ENCODE assay signal across 8 cellular contexts in the genomic region with DNA sequence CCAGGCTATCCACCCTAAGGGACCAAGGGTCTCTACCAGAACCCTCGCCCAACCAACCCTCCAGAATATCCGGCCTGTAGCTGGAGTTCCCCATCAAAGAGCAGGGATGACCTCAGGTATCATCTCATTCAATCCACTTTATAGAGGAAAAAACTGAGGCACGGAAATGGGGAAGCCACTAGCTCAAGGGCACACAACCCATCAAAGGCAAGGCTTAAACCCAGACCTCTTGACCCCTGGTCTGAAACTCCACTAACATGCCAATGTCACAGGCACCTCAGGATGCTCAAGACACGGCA. TPM values are rescaled to one million over a fixed set of nuclear protein-coding genes. Genes with fewer than 3 reads are reported as not detected.
A peak's percentile ranks its signal among the peaks of the same experiment; 100 is the strongest.
DNase-seq lines count a peak whose midpoint lies in the region; ATAC-seq, FAIRE-seq and TF ChIP-seq lines count a peak whose summit lies in the region.

No MANE protein-coding gene starts in this region.

- H3K4me1 ChIP-seq in HepG2 (ENCODE audit: insufficient read depth, low read length) = peaks cover 45% of the 10 kb centered on the region
- peaks cover 36% of the 10 kb centered on the region for H3K4me1 ChIP-seq in thymus (ENCODE audit: control insufficient read depth, insufficient read depth, low read length)

- H3K79me2 ChIP-seq in HepG2 (ENCODE audit: insufficient read depth, low read length) = peaks cover 37% of the 10 kb centered on the region

- peak overlapping the region; percentile 91 for H3K4me2 ChIP-seq in HepG2 (ENCODE audit: low read depth, low read length)

- no peak for FAIRE-seq in HepG2 (lab: Jason Lieb, UNC)

- H3K9ac ChIP-seq in HepG2 (ENCODE audit: insufficient read depth, low read depth, low read length) = peak overlapping the region; percentile 75

- H3K27ac ChIP-seq in angular gyrus (ENCODE audit: low read depth, low read length) = peak overlapping the region; percentile 53
- H3K27ac ChIP-seq in HepG2 (ENCODE audit: extremely low read length, insufficient read depth, low read length) = no peak overlapping the region
- H3K27ac ChIP-seq in thymus (ENCODE audit: low read depth) = peak overlapping the region; percentile 36

- in situ Hi-C loops in HepG2 (cut with HindIII; ENCODE audit: extremely low pct_ligation_motif_present, low pct_unique_long_range_greater_than_20kb) = no loop called here

- H3K4me1 Mint-ChIP-seq in activated CD4-positive, alpha-beta T cell treated with anti-CD3 and anti-CD28 coated beads, Interleukin-2, amount 10 ng/mL, durations not matched to agents 24 days and 14 days = peaks cover 52% of the 10 kb centered on the region

- POLR2A ChIA-PET in HepG2 (lab: Yijun Ruan, JAX) = interaction anchor here (1.2 to 4.7 kb wide), 4 partner anchors 12 to 33 kb away, joined by 3 to 94 read pairs (median 9); a partner anchor contains a TSS

- BruUV-seq in HepG2 (replicated peaks; lab: Mats Ljungman, UMichigan) = no TSS peak

- H3K27me3 Mint-ChIP-seq in activated CD4-positive, alpha-beta T cell treated with anti-CD3 and anti-CD28 coated beads, Interleukin-2, amount 10 ng/mL, durations not matched to agents 24 days and 14 days = peaks cover 4% of the 10 kb centered on the region

- H3K27ac Mint-ChIP-seq in activated CD4-positive, alpha-beta T cell treated with anti-CD3 and anti-CD28 coated beads, Interleukin-2, amount 10 ng/mL, durations not matched to agents 24 days and 14 days = peak overlapping the region; percentile 74

- CTCF ChIA-PET in HepG2 (lab: Yijun Ruan, JAX; ENCODE audit: low intra/inter-chr PET ratio, low total read pairs) = interaction anchor here (1.4 kb wide), 1 partner anchor 40 kb away, joined by 3 read pairs; no protein-coding TSS in a partner anchor

- H3K27me3 ChIP-seq in HepG2 (ENCODE audit: control insufficient read depth in 1 of 2, insufficient read depth in 2 of 2, low read length in 2 of 2) = no peaks in the 10 kb centered on the region; a peak in 1 of 5 replicates
- H3K27me3 ChIP-seq in thymus (ENCODE audit: control insufficient read depth, insufficient read depth) = no peaks in the 10 kb centered on the region

- no peak for DNase-seq in activated CD4-positive, alpha-beta T cell treated with anti-CD3 and anti-CD28 coated beads, Interleukin-2, amount 10 ng/mL, durations not matched to agents 24 days and 14 days
- DNase-seq in activated CD4-positive, alpha-beta T cell treated with anti-CD3 and anti-CD28 coated beads, Interleukin-2, amount 50 U/mL, for 4 hours = no peak
- DNase-seq in HepG2 (ENCODE audit: low spot score) (no peak), hepatic stellate cell (ENCODE audit: low spot score) (no peak), DMS53 treated with DMSO at 0.1 percent for 48 hours (lab: John Stamatoyannopoulos, UW; ENCODE audit: unreplicated experiment) (no peak), glomerular visceral epithelial cell (ENCODE audit: extremely low spot score) (no peak)

- H3K9me3 Mint-ChIP-seq in activated CD4-positive, alpha-beta T cell treated with anti-CD3 and anti-CD28 coated beads, Interleukin-2, amount 10 ng/mL, durations not matched to agents 24 days and 14 days = no peaks in the 10 kb centered on the region

- peaks cover 20% of the 10 kb centered on the region; the same call in 1 of the 2 replicates for H4K20me1 ChIP-seq in HepG2 (ENCODE audit: insufficient read depth, low read length)

- H2AFZ ChIP-seq in HepG2 (ENCODE audit: low read length) = no peak overlapping the region

- intact Hi-C loops in activated CD4-positive, alpha-beta T cell treated with anti-CD3 and anti-CD28 coated beads, Interleukin-2, amount 10 ng/mL, durations not matched to agents 24 days and 14 days (cut with micrococcal nuclease) = no loop called here
- intact Hi-C loops in HepG2 (cut with micrococcal nuclease; ENCODE audit: unreplicated experiment) = no loop called here

- ATAC-seq in HepG2 = no peak

- TF ChIP-seq RAD21 in HepG2 (CRISPR knock-in tag; IDR thresholded peaks at IDR 0.05) = no peak

- H3K36me3 Mint-ChIP-seq in activated CD4-positive, alpha-beta T cell treated with anti-CD3 and anti-CD28 coated beads, Interleukin-2, amount 10 ng/mL, durations not matched to agents 24 days and 14 days (ENCODE audit: low read depth) = peaks cover 35% of the 10 kb centered on the region

- TF ChIP-seq CTCF in HepG2 (CRISPR knock-in tag; IDR thresholded peaks at IDR 0.05) = no peak

- H3K9me3 ChIP-seq in HepG2 (ENCODE audit: low read length) = no peaks in the 10 kb centered on the region
- H3K9me3 ChIP-seq in thymus (ENCODE audit: control insufficient read depth) = no peaks in the 10 kb centered on the region

- H3K4me3 Mint-ChIP-seq in activated CD4-positive, alpha-beta T cell treated with anti-CD3 and anti-CD28 coated beads, Interleukin-2, amount 10 ng/mL, durations not matched to agents 24 days and 14 days = peak overlapping the region; percentile 90

- TF ChIP-seq EP300 in HepG2 (IDR thresholded peaks at IDR 0.05; ENCODE audit: low read depth in 2 of 2, low read length in 2 of 2) (no peak), HepG2 (CRISPR knock-in tag; IDR thresholded peaks at IDR 0.05; ENCODE audit: borderline replicate concordance) (no peak)

- WGBS in HepG2 (ENCODE audit: low lambda C conversion rate) = 17% methylated on average over 3 of the region's 4 CpGs
- WGBS in thymus = 10% methylated on average over 4 of the region's 4 CpGs

- peaks cover 8 to 16% of the 10 kb centered on the region in 2 experiments; a peak in 3 of 5 replicates for H3K36me3 ChIP-seq in HepG2 (replicated peaks in 1 of 2; ENCODE audit: control insufficient read depth in 1 of 2, insufficient read depth in 2 of 2, low read length in 2 of 2)
- peaks cover 23% of the 10 kb centered on the region for H3K36me3 ChIP-seq in thymus (ENCODE audit: control insufficient read depth, insufficient read depth)

- H3K4me3 ChIP-seq in HepG2 (replicated peaks in 1 of 3; ENCODE audit: insufficient read depth in 1 of 3, low read depth in 2 of 3, low read length in 3 of 3) = peak overlapping the region; percentile 80 to 90 (median 86)
- peak overlapping the region; percentile 83 for H3K4me3 ChIP-seq in thymus (ENCODE audit: low read length)

- TF ChIP-seq POLR2A in HepG2 (IDR thresholded peaks at IDR 0.05; ENCODE audit: insufficient read depth in 1 of 2, low read depth in 2 of 2, low read length in 2 of 2) = no peak

RNA-seq across cellular contexts. Expression of a gene that starts 1.6 kb away (rescaled TPM):
- total RNA-seq in activated CD4-positive, alpha-beta T cell treated with anti-CD3 and anti-CD28 coated beads, Interleukin-2, amount 10 ng/mL, durations not matched to agents 24 days and 14 days = 68.9 TPM in 2 replicates
- 20.8 and 24.8 TPM in 2 replicates for total RNA-seq in HepG2 (2016; rRNA removed; fragmentation: Illumina TruSeq; extraction: Trizol)
- 8.6 and 8.9 TPM in 2 replicates for total RNA-seq in HepG2 (2016; cell fraction: cytosol; rRNA removed; fragmentation: Illumina TruSeq; extraction: Trizol; ENCODE audit: low read depth)
- total RNA-seq in HepG2 (2016; cell fraction: insoluble cytoplasmic fraction; rRNA removed; fragmentation: Illumina TruSeq; extraction: Trizol) = 16.6 and 24.3 TPM in 2 replicates
- 26.7 and 28.1 TPM in 2 replicates for total RNA-seq in HepG2 (2016; cell fraction: membrane; rRNA removed; fragmentation: Illumina TruSeq; extraction: Trizol)
- total RNA-seq in HepG2 (2016; cell fraction: nucleus; rRNA removed; fragmentation: Illumina TruSeq; extraction: Trizol) = 15.5 and 19.2 TPM in 2 replicates
- polyA plus RNA-seq in HepG2 (2011; rRNA removed) (15.7 and 16.4 TPM in 2 replicates), thymus (25.0 TPM)
- 18.9 and 22.7 TPM in 2 replicates for polyA plus RNA-seq in HepG2 (2011; cell fraction: cytosol; rRNA removed)
- polyA plus RNA-seq in HepG2 (2011; cell fraction: nucleus; rRNA removed) = 33.2 and 34.9 TPM in 2 replicates
- 25.6 and 28.2 TPM in 2 replicates for polyA plus RNA-seq in HepG2 (2012)
- polyA plus RNA-seq in HepG2 (2016; cell fraction: cytosol; fragmentation: Illumina TruSeq; extraction: Trizol; ENCODE audit: low read depth) = 8.5 and 9.1 TPM in 2 replicates
- polyA plus RNA-seq in HepG2 (2016; cell fraction: insoluble cytoplasmic fraction; fragmentation: Illumina TruSeq; extraction: Trizol; ENCODE audit: low read depth) = 22.6 and 31.2 TPM in 2 replicates
- polyA plus RNA-seq in HepG2 (2016; cell fraction: membrane; fragmentation: Illumina TruSeq; extraction: Trizol; ENCODE audit: low read depth) = 21.4 and 25.0 TPM in 2 replicates
- polyA plus RNA-seq in HepG2 (2016; cell fraction: nucleus; fragmentation: Illumina TruSeq; extraction: Trizol; ENCODE audit: insufficient read depth, low read depth) = 36.3 and 37.8 TPM in 2 replicates
- 31.9 and 51.8 TPM in 2 replicates for polyA minus RNA-seq in HepG2 (2011; rRNA and poly(A)+ RNA removed; ENCODE audit: low replicate concordance)
- 20.0 and 23.4 TPM in 2 replicates for polyA minus RNA-seq in HepG2 (2011; cell fraction: cytosol; rRNA and poly(A)+ RNA removed)
- polyA minus RNA-seq in HepG2 (2011; cell fraction: nucleus; rRNA and poly(A)+ RNA removed) = 15.0 and 15.1 TPM in 2 replicates

RNA-seq across cellular contexts. Expression of a gene that starts 5.9 kb away (rescaled TPM):
- total RNA-seq in activated CD4-positive, alpha-beta T cell treated with anti-CD3 and anti-CD28 coated beads, Interleukin-2, amount 10 ng/mL, durations not matched to agents 24 days and 14 days = 1.0 and 1.3 TPM in 2 replicates
- not detected in 2 replicates for total RNA-seq in HepG2 (2016; rRNA removed; fragmentation: Illumina TruSeq; extraction: Trizol)
- not detected in 2 replicates for total RNA-seq in HepG2 (2016; cell fraction: cytosol; rRNA removed; fragmentation: Illumina TruSeq; extraction: Trizol; ENCODE audit: low read depth)
- not detected in 2 replicates for total RNA-seq in HepG2 (2016; cell fraction: insoluble cytoplasmic fraction; rRNA removed; fragmentation: Illumina TruSeq; extraction: Trizol)
- 0.62 TPM in 1 of 2 replicates, not detected in the other for total RNA-seq in HepG2 (2016; cell fraction: membrane; rRNA removed; fragmentation: Illumina TruSeq; extraction: Trizol)
- not detected in 2 replicates for total RNA-seq in HepG2 (2016; cell fraction: nucleus; rRNA removed; fragmentation: Illumina TruSeq; extraction: Trizol)
- not detected in 2 replicates for polyA plus RNA-seq in HepG2 (2011; rRNA removed)
- not detected in 2 replicates for polyA plus RNA-seq in HepG2 (2011; cell fraction: cytosol; rRNA removed)
- not detected in 2 replicates for polyA plus RNA-seq in HepG2 (2011; cell fraction: nucleus; rRNA removed)
- polyA plus RNA-seq in HepG2 (2012) = not detected in 2 replicates
- polyA plus RNA-seq in HepG2 (2016; cell fraction: cytosol; fragmentation: Illumina TruSeq; extraction: Trizol; ENCODE audit: low read depth) = 0.72 and 1.3 TPM in 2 replicates
- not detected in 2 replicates for polyA plus RNA-seq in HepG2 (2016; cell fraction: insoluble cytoplasmic fraction; fragmentation: Illumina TruSeq; extraction: Trizol; ENCODE audit: low read depth)
- polyA plus RNA-seq in HepG2 (2016; cell fraction: membrane; fragmentation: Illumina TruSeq; extraction: Trizol; ENCODE audit: low read depth) = 0.87 TPM in 1 of 2 replicates, not detected in the other
- not detected in 2 replicates for polyA plus RNA-seq in HepG2 (2016; cell fraction: nucleus; fragmentation: Illumina TruSeq; extraction: Trizol; ENCODE audit: insufficient read depth, low read depth)
- polyA minus RNA-seq in HepG2 (2011; rRNA and poly(A)+ RNA removed; ENCODE audit: low replicate concordance) = not detected in 2 replicates
- polyA minus RNA-seq in HepG2 (2011; cell fraction: cytosol; rRNA and poly(A)+ RNA removed) = not detected in 2 replicates
- not detected in 2 replicates for polyA minus RNA-seq in HepG2 (2011; cell fraction: nucleus; rRNA and poly(A)+ RNA removed)
- polyA plus RNA-seq in thymus = 12.5 TPM

RNA-seq across cellular contexts. Expression of a gene that starts 13.6 kb away (rescaled TPM):
- 162 and 163 TPM in 2 replicates for total RNA-seq in activated CD4-positive, alpha-beta T cell treated with anti-CD3 and anti-CD28 coated beads, Interleukin-2, amount 10 ng/mL, durations not matched to agents 24 days and 14 days
- total RNA-seq in HepG2 (2016; rRNA removed; fragmentation: Illumina TruSeq; extraction: Trizol) = 0.18 and 0.27 TPM in 2 replicates
- 0.18 and 0.51 TPM in 2 replicates for total RNA-seq in HepG2 (2016; cell fraction: cytosol; rRNA removed; fragmentation: Illumina TruSeq; extraction: Trizol; ENCODE audit: low read depth)
- 0.17 and 0.18 TPM in 2 replicates for total RNA-seq in HepG2 (2016; cell fraction: insoluble cytoplasmic fraction; rRNA removed; fragmentation: Illumina TruSeq; extraction: Trizol)
- 0.28 and 0.68 TPM in 2 replicates for total RNA-seq in HepG2 (2016; cell fraction: membrane; rRNA removed; fragmentation: Illumina TruSeq; extraction: Trizol)
- not detected in 2 replicates for total RNA-seq in HepG2 (2016; cell fraction: nucleus; rRNA removed; fragmentation: Illumina TruSeq; extraction: Trizol)
- polyA plus RNA-seq in HepG2 (2011; rRNA removed) (0.67 and 0.94 TPM in 2 replicates), thymus (337 TPM)
- 0.56 and 0.76 TPM in 2 replicates for polyA plus RNA-seq in HepG2 (2011; cell fraction: cytosol; rRNA removed)
- polyA plus RNA-seq in HepG2 (2011; cell fraction: nucleus; rRNA removed) = 1.0 and 1.3 TPM in 2 replicates
- polyA plus RNA-seq in HepG2 (2012) = 1.1 and 1.7 TPM in 2 replicates
- 4.2 and 4.6 TPM in 2 replicates for polyA plus RNA-seq in HepG2 (2016; cell fraction: cytosol; fragmentation: Illumina TruSeq; extraction: Trizol; ENCODE audit: low read depth)
- polyA plus RNA-seq in HepG2 (2016; cell fraction: insoluble cytoplasmic fraction; fragmentation: Illumina TruSeq; extraction: Trizol; ENCODE audit: low read depth) = 0.76 and 0.85 TPM in 2 replicates
- polyA plus RNA-seq in HepG2 (2016; cell fraction: membrane; fragmentation: Illumina TruSeq; extraction: Trizol; ENCODE audit: low read depth) = 3.3 and 3.8 TPM in 2 replicates
- polyA plus RNA-seq in HepG2 (2016; cell fraction: nucleus; fragmentation: Illumina TruSeq; extraction: Trizol; ENCODE audit: insufficient read depth, low read depth) = 0.65 and 1.1 TPM in 2 replicates
- 0.24 TPM in 1 of 2 replicates, not detected in the other for polyA minus RNA-seq in HepG2 (2011; rRNA and poly(A)+ RNA removed; ENCODE audit: low replicate concordance)
- polyA minus RNA-seq in HepG2 (2011; cell fraction: cytosol; rRNA and poly(A)+ RNA removed) = not detected in 2 replicates
- polyA minus RNA-seq in HepG2 (2011; cell fraction: nucleus; rRNA and poly(A)+ RNA removed) = 0.13 TPM in 1 of 2 replicates, not detected in the other

RNA-seq across cellular contexts. Expression of a gene that starts 13.6 kb away (rescaled TPM):
- total RNA-seq in activated CD4-positive, alpha-beta T cell treated with anti-CD3 and anti-CD28 coated beads, Interleukin-2, amount 10 ng/mL, durations not matched to agents 24 days and 14 days = 80.5 and 93.2 TPM in 2 replicates
- 54.6 and 69.9 TPM in 2 replicates for total RNA-seq in HepG2 (2016; rRNA removed; fragmentation: Illumina TruSeq; extraction: Trizol)
- total RNA-seq in HepG2 (2016; cell fraction: cytosol; rRNA removed; fragmentation: Illumina TruSeq; extraction: Trizol; ENCODE audit: low read depth) = 7.2 and 8.0 TPM in 2 replicates
- total RNA-seq in HepG2 (2016; cell fraction: insoluble cytoplasmic fraction; rRNA removed; fragmentation: Illumina TruSeq; extraction: Trizol) = 57.2 and 72.6 TPM in 2 replicates
- 18.8 and 20.2 TPM in 2 replicates for total RNA-seq in HepG2 (2016; cell fraction: membrane; rRNA removed; fragmentation: Illumina TruSeq; extraction: Trizol)
- total RNA-seq in HepG2 (2016; cell fraction: nucleus; rRNA removed; fragmentation: Illumina TruSeq; extraction: Trizol) = 24.2 and 28.9 TPM in 2 replicates
- 24.9 and 27.3 TPM in 2 replicates for polyA plus RNA-seq in HepG2 (2011; rRNA removed)
- polyA plus RNA-seq in HepG2 (2011; cell fraction: cytosol; rRNA removed) = 26.5 and 26.7 TPM in 2 replicates
- polyA plus RNA-seq in HepG2 (2011; cell fraction: nucleus; rRNA removed) = 52.6 and 55.8 TPM in 2 replicates
- 25.0 and 28.0 TPM in 2 replicates for polyA plus RNA-seq in HepG2 (2012)
- 8.5 and 10.2 TPM in 2 replicates for polyA plus RNA-seq in HepG2 (2016; cell fraction: cytosol; fragmentation: Illumina TruSeq; extraction: Trizol; ENCODE audit: low read depth)
- 76.1 and 78.5 TPM in 2 replicates for polyA plus RNA-seq in HepG2 (2016; cell fraction: insoluble cytoplasmic fraction; fragmentation: Illumina TruSeq; extraction: Trizol; ENCODE audit: low read depth)
- 16.5 and 17.6 TPM in 2 replicates for polyA plus RNA-seq in HepG2 (2016; cell fraction: membrane; fragmentation: Illumina TruSeq; extraction: Trizol; ENCODE audit: low read depth)
- 49.1 and 51.4 TPM in 2 replicates for polyA plus RNA-seq in HepG2 (2016; cell fraction: nucleus; fragmentation: Illumina TruSeq; extraction: Trizol; ENCODE audit: insufficient read depth, low read depth)
- 21.5 and 32.4 TPM in 2 replicates for polyA minus RNA-seq in HepG2 (2011; rRNA and poly(A)+ RNA removed; ENCODE audit: low replicate concordance)
- polyA minus RNA-seq in HepG2 (2011; cell fraction: cytosol; rRNA and poly(A)+ RNA removed) = 8.9 and 11.3 TPM in 2 replicates
- polyA minus RNA-seq in HepG2 (2011; cell fraction: nucleus; rRNA and poly(A)+ RNA removed) = 14.0 and 20.5 TPM in 2 replicates
- polyA plus RNA-seq in thymus = 48.0 TPM

RNA-seq across cellular contexts. Expression of a gene that starts 26.5 kb away (rescaled TPM):
- total RNA-seq in activated CD4-positive, alpha-beta T cell treated with anti-CD3 and anti-CD28 coated beads, Interleukin-2, amount 10 ng/mL, durations not matched to agents 24 days and 14 days = 16.5 and 18.3 TPM in 2 replicates
- 10.9 and 12.3 TPM in 2 replicates for total RNA-seq in HepG2 (2016; rRNA removed; fragmentation: Illumina TruSeq; extraction: Trizol)
- 2.3 and 2.9 TPM in 2 replicates for total RNA-seq in HepG2 (2016; cell fraction: cytosol; rRNA removed; fragmentation: Illumina TruSeq; extraction: Trizol; ENCODE audit: low read depth)
- total RNA-seq in HepG2 (2016; cell fraction: insoluble cytoplasmic fraction; rRNA removed; fragmentation: Illumina TruSeq; extraction: Trizol) = 10.9 and 12.6 TPM in 2 replicates
- 8.8 and 8.9 TPM in 2 replicates for total RNA-seq in HepG2 (2016; cell fraction: membrane; rRNA removed; fragmentation: Illumina TruSeq; extraction: Trizol)
- 5.4 and 7.9 TPM in 2 replicates for total RNA-seq in HepG2 (2016; cell fraction: nucleus; rRNA removed; fragmentation: Illumina TruSeq; extraction: Trizol)
- polyA plus RNA-seq in HepG2 (2011; rRNA removed) (9.9 and 11.7 TPM in 2 replicates), thymus (5.9 TPM)
- polyA plus RNA-seq in HepG2 (2011; cell fraction: cytosol; rRNA removed) = 7.8 and 10.1 TPM in 2 replicates
- 9.4 and 11.4 TPM in 2 replicates for polyA plus RNA-seq in HepG2 (2011; cell fraction: nucleus; rRNA removed)
- polyA plus RNA-seq in HepG2 (2012) = 7.7 and 10.5 TPM in 2 replicates
- 2.1 and 2.6 TPM in 2 replicates for polyA plus RNA-seq in HepG2 (2016; cell fraction: cytosol; fragmentation: Illumina TruSeq; extraction: Trizol; ENCODE audit: low read depth)
- polyA plus RNA-seq in HepG2 (2016; cell fraction: insoluble cytoplasmic fraction; fragmentation: Illumina TruSeq; extraction: Trizol; ENCODE audit: low read depth) = 11.0 and 11.9 TPM in 2 replicates
- 5.4 and 6.0 TPM in 2 replicates for polyA plus RNA-seq in HepG2 (2016; cell fraction: membrane; fragmentation: Illumina TruSeq; extraction: Trizol; ENCODE audit: low read depth)
- polyA plus RNA-seq in HepG2 (2016; cell fraction: nucleus; fragmentation: Illumina TruSeq; extraction: Trizol; ENCODE audit: insufficient read depth, low read depth) = 11.3 and 12.2 TPM in 2 replicates
- 7.6 and 12.0 TPM in 2 replicates for polyA minus RNA-seq in HepG2 (2011; rRNA and poly(A)+ RNA removed; ENCODE audit: low replicate concordance)
- polyA minus RNA-seq in HepG2 (2011; cell fraction: cytosol; rRNA and poly(A)+ RNA removed) = 4.8 and 5.3 TPM in 2 replicates
- polyA minus RNA-seq in HepG2 (2011; cell fraction: nucleus; rRNA and poly(A)+ RNA removed) = 4.1 and 5.0 TPM in 2 replicates

Comparison
In these comparisons a context has a peak if more than half of its experiments do, and no peak if none do; other contexts are left out.
1. RNA of a gene that starts 13.6 kb away (total RNA-seq): 162 to 163 TPM in activated CD4-positive, alpha-beta T cell treated with anti-CD3 and anti-CD28 coated beads, Interleukin-2, amount 10 ng/mL, durations not matched to agents 24 days and 14 days; 0.17 to 0.68 TPM in HepG2; every median in the first group is over 10 times any median in the second.